Comparison of ENCODE assay signal across 21 cellular contexts in genomic region chr5:102722930-102723329, GRCh38. TPM values are rescaled to one million over a fixed set of nuclear protein-coding genes. Genes with fewer than 3 reads are reported as not detected.
DNase-seq lines count a peak whose midpoint lies in the region; ATAC-seq, FAIRE-seq and TF ChIP-seq lines count a peak whose summit lies in the region.
"Had no signal": no experiment of that assay in that cellular context is flagged by ENCODE, and none has a peak within 500 bp of the region (broad histone marks: within the 10 kb centered on the region; RNA-seq: fewer than 3 reads in every experiment).

No MANE protein-coding gene starts in this region.

- dilution Hi-C loops in endothelial cell of umbilical vein (cut with MboI; ENCODE audit: extremely low pct_ligation_motif_present, low sequenced_read_pairs), result no loop called here

- H3F3A ChIP-seq in PC-3 (ENCODE audit: low read length, unreplicated experiment), result peaks cover 4% of the 10 kb centered on the region

- no peaks in the 10 kb centered on the region for H3K27me3 ChIP-seq in PC-3 (ENCODE audit: low read length)
- no peaks in the 10 kb centered on the region for H3K27me3 ChIP-seq in endothelial cell of umbilical vein (ENCODE audit: control insufficient read depth in 2 of 2, insufficient read depth in 2 of 2, low read length in 2 of 2)
- H3K27me3 ChIP-seq in CD4-positive, alpha-beta memory T cell (ENCODE audit: insufficient read depth, low read length), result no peaks in the 10 kb centered on the region
- H3K27me3 ChIP-seq: heart right ventricle, thyroid gland had no signal

- TF ChIP-seq POLR2A in endothelial cell of umbilical vein (IDR thresholded peaks at IDR 0.05; ENCODE audit: low read depth, low read length), result no peak

- CTCF ChIA-PET in PC-3 (lab: Charles Lee), result no interaction called here
- CTCF ChIA-PET in endothelial cell of umbilical vein (lab: Charles Lee), result interaction anchor here (1.9 kb wide), 1 partner anchor 57 kb away, joined by 8 read pairs; no protein-coding TSS in a partner anchor
- CTCF ChIA-PET in CD4-positive, alpha-beta memory T cell (lab: Charles Lee; ENCODE audit: partially characterized antibody), result no interaction called here

- no peak overlapping the region for H3K27ac Mint-ChIP-seq in CD4-positive, alpha-beta memory T cell

- H3K9ac ChIP-seq in PC-3 (ENCODE audit: low read length) (no peak overlapping the region), endothelial cell of umbilical vein (replicated peaks; ENCODE audit: extremely low read depth, insufficient read depth, low read length) (no peak overlapping the region)

- TF ChIP-seq CTCF in PC-3 (conservative IDR thresholded peaks at IDR 0.05; ENCODE audit: low read depth, low read length), result no peak
- TF ChIP-seq CTCF in endothelial cell of umbilical vein (IDR thresholded peaks at IDR 0.05; ENCODE audit: extremely low read depth in 1 of 2, insufficient read depth in 1 of 2, low read depth in 1 of 2, low read length in 2 of 2), result no peak

- H4K20me1 ChIP-seq in PC-3 (ENCODE audit: low read length), result no peaks in the 10 kb centered on the region
- H4K20me1 ChIP-seq in endothelial cell of umbilical vein (replicated peaks; ENCODE audit: control insufficient read depth, extremely low read depth, insufficient read depth, low read length), result no peaks in the 10 kb centered on the region

- POLR2A ChIA-PET in PC-3 (lab: Charles Lee; ENCODE audit: unreplicated experiment) (no interaction called here), endothelial cell of umbilical vein (lab: Charles Lee) (no interaction called here)
- POLR2A ChIA-PET in CD4-positive, alpha-beta memory T cell (lab: Charles Lee; ENCODE audit: partially characterized antibody), result no interaction called here

- H3K4me3 Mint-ChIP-seq in CD4-positive, alpha-beta memory T cell, result no peak overlapping the region

- H3K4me1 ChIP-seq in PC-3 (ENCODE audit: insufficient read depth, low read length) (peaks cover 34% of the 10 kb centered on the region), endothelial cell of umbilical vein (ENCODE audit: control insufficient read depth, extremely low read depth, insufficient read depth, low read length) (peaks cover 26% of the 10 kb centered on the region)
- no peaks in the 10 kb centered on the region for H3K4me1 ChIP-seq in CD4-positive, alpha-beta memory T cell (ENCODE audit: insufficient read depth, low read length)
- H3K4me1 ChIP-seq: psoas muscle, thyroid gland had no signal

- H3K27ac ChIP-seq in PC-3 (ENCODE audit: low read length) (no peak overlapping the region), endothelial cell of umbilical vein (ENCODE audit: insufficient read depth, low read depth, low read length) (no peak overlapping the region)
- no peak overlapping the region for H3K27ac ChIP-seq in CD4-positive, alpha-beta memory T cell (ENCODE audit: low read depth, low read length)
- H3K27ac ChIP-seq: C4-2B, dorsolateral prefrontal cortex, heart right ventricle, psoas muscle, thyroid gland had no signal

- H3K36me3 Mint-ChIP-seq in CD4-positive, alpha-beta memory T cell, result peaks cover 0 to 3% of the 10 kb centered on the region in 2 donors

- DNase-seq in ELR (ENCODE audit: low read depth) (peak; percentile 87), PC-3 (peak; percentile 75), endothelial cell of umbilical vein (ENCODE audit: low read depth, low spot score) (no peak), renal cortical epithelial cell (ENCODE audit: low read depth) (peak; percentile 42), NCI-H748 (lab: John Stamatoyannopoulos, UW; ENCODE audit: unreplicated experiment) (no peak), DMS153 treated with DMSO at 0.1 percent for 48 hours (lab: John Stamatoyannopoulos, UW; ENCODE audit: unreplicated experiment) (no peak), amygdala (lab: John Stamatoyannopoulos, UW) (no peak)
- DNase-seq in CD4-positive, alpha-beta memory T cell, result no peak
- DNase-seq: activated CD4-positive, alpha-beta T cell treated with anti-CD3 and anti-CD28 coated beads, Interleukin-2, amount 50 U/mL, for 4 hours; activated naive CD4-positive, alpha-beta T cell treated with anti-CD3 and anti-CD28 coated beads, Interleukin-2, amount 50 U/mL, for 16 hours; activated T-cell treated with anti-CD3 and anti-CD28 coated beads, Interleukin-2, amount 50 U/mL, for 1 hour; dorsolateral prefrontal cortex; heart right ventricle; islet precursor cell; NCI-H2081 treated with DMSO at 0.1 percent for 48 hours; NCI-H69; psoas muscle; stimulated activated CD4-positive, alpha-beta T cell treated with anti-CD3 and anti-CD28 coated beads, Interleukin-12 subunit alpha, Interleukin-12 subunit beta, amount 100 ng/mL, for 4 hours; thyroid gland had no signal

- H3K79me2 ChIP-seq in PC-3 (ENCODE audit: low read length) (no peaks in the 10 kb centered on the region), endothelial cell of umbilical vein (ENCODE audit: control insufficient read depth, insufficient read depth, low read length) (no peaks in the 10 kb centered on the region)

- intact Hi-C loops in PC-3 (cut with micrococcal nuclease) (no loop called here), endothelial cell of umbilical vein (cut with micrococcal nuclease) (no loop called here)
- intact Hi-C loops in CD4-positive, alpha-beta memory T cell (cut with micrococcal nuclease), result no loop called here

- peaks cover 0 to 17% (median 4%) of the 10 kb centered on the region in 8 donors for H3K9me3 Mint-ChIP-seq in CD4-positive, alpha-beta memory T cell

- peak; percentile 23 for ATAC-seq in PC-3
- ATAC-seq: heart right ventricle, psoas muscle had no signal

- H3K4me2 ChIP-seq in PC-3 (ENCODE audit: low read length) (no peak overlapping the region), endothelial cell of umbilical vein (ENCODE audit: insufficient read depth, low read length) (no peak overlapping the region)

- no peaks in the 10 kb centered on the region for H3K4me1 Mint-ChIP-seq in CD4-positive, alpha-beta memory T cell

- no peak overlapping the region for H3K4me3 ChIP-seq in PC-3 (ENCODE audit: low read length)
- no peak overlapping the region for H3K4me3 ChIP-seq in endothelial cell of umbilical vein (replicated peaks in 1 of 3; ENCODE audit: insufficient read depth in 1 of 3, low read depth in 1 of 3, low read length in 3 of 3)
- H3K4me3 ChIP-seq in CD4-positive, alpha-beta memory T cell (ENCODE audit: low read length in 2 of 2), result no peak overlapping the region
- H3K4me3 ChIP-seq: dorsolateral prefrontal cortex, heart right ventricle, psoas muscle, thyroid gland had no signal

- H2AFZ ChIP-seq in PC-3 (ENCODE audit: low read length) (no peak overlapping the region), endothelial cell of umbilical vein (ENCODE audit: low read depth, low read length) (no peak overlapping the region)

- no TSS peak for BruUV-seq in PC-3 (replicated peaks; lab: Mats Ljungman, UMichigan)
- BruUV-seq in endothelial cell of umbilical vein (replicated peaks; lab: Mats Ljungman, UMichigan), result no TSS peak

- H3K9me2 ChIP-seq in PC-3 (replicated peaks; ENCODE audit: low read length), result no peaks in the 10 kb centered on the region

- H3K36me3 ChIP-seq in PC-3 (ENCODE audit: low read depth, low read length) (no peaks in the 10 kb centered on the region), endothelial cell of umbilical vein (ENCODE audit: control insufficient read depth in 2 of 2, extremely low read depth in 1 of 2, insufficient read depth in 2 of 2, low read length in 2 of 2) (no peaks in the 10 kb centered on the region)
- no peaks in the 10 kb centered on the region for H3K36me3 ChIP-seq in CD4-positive, alpha-beta memory T cell (ENCODE audit: insufficient read depth, low read length)
- H3K36me3 ChIP-seq: heart right ventricle, thyroid gland had no signal

- no peak for FAIRE-seq in endothelial cell of umbilical vein (lab: Jason Lieb, UNC)
- FAIRE-seq: bronchial epithelial cell had no signal

- peaks cover 9 to 15% of the 10 kb centered on the region in 2 donors for H3K27me3 Mint-ChIP-seq in CD4-positive, alpha-beta memory T cell

- H3K9me3 ChIP-seq in PC-3 (ENCODE audit: low read length), result no peaks in the 10 kb centered on the region
- no peaks in the 10 kb centered on the region for H3K9me3 ChIP-seq in endothelial cell of umbilical vein (replicated peaks; ENCODE audit: control insufficient read depth, insufficient read depth, low read length)
- H3K9me3 ChIP-seq in CD4-positive, alpha-beta memory T cell (ENCODE audit: control insufficient read depth in 1 of 2, low read length in 2 of 2), result no peaks in the 10 kb centered on the region
- H3K9me3 ChIP-seq: psoas muscle, thyroid gland had no signal

- H3K9me1 ChIP-seq in endothelial cell of umbilical vein (replicated peaks; ENCODE audit: control insufficient read depth, extremely low read depth, insufficient read depth, low read length), result no peaks in the 10 kb centered on the region

TF ChIP-seq in endothelial cell of umbilical vein, 7 proteins besides CTCF, POLR2A, EP300 and RAD21:
- TF ChIP-seq FOS (IDR thresholded peaks at IDR 0.05; ENCODE audit: borderline replicate concordance, insufficient read depth, low read length) (peak; percentile 21), POLR2AphosphoS5 (IDR thresholded peaks at IDR 0.05; ENCODE audit: insufficient read depth, low read depth, low read length) (no peak)

RNA-seq across cellular contexts. Expression of gene PAM, which starts 32.2 kb away (rescaled TPM):
- total RNA-seq in PC-3 (2014; rRNA removed), result 90.0 and 153 TPM in 2 replicates
- 165 and 176 TPM in 2 replicates for total RNA-seq in endothelial cell of umbilical vein
- 118 and 133 TPM in 2 replicates for polyA plus RNA-seq in endothelial cell of umbilical vein
- 106 and 121 TPM in 2 replicates for polyA plus RNA-seq in endothelial cell of umbilical vein (2011; cell fraction: cytosol; rRNA removed)
- 121 and 131 TPM in 2 replicates for polyA plus RNA-seq in endothelial cell of umbilical vein (2011; cell fraction: nucleus; rRNA removed)
- 152 and 163 TPM in 2 replicates for polyA plus RNA-seq in endothelial cell of umbilical vein (2012)
- polyA minus RNA-seq in endothelial cell of umbilical vein, result 193 and 283 TPM in 2 replicates
- polyA minus RNA-seq in endothelial cell of umbilical vein (2011; cell fraction: cytosol; rRNA and poly(A)+ RNA removed), result 22.8 TPM
- 192 and 200 TPM in 2 replicates for polyA minus RNA-seq in endothelial cell of umbilical vein (2011; cell fraction: nucleus; rRNA and poly(A)+ RNA removed)
- total RNA-seq in renal cortical epithelial cell, result 405 and 963 TPM in 2 replicates
- 10 to 100 TPM; 25.8 to 31.0 TPM for total RNA-seq in CD4-positive, alpha-beta memory T cell
- polyA plus RNA-seq in CD4-positive, alpha-beta memory T cell, result 10 to 100 TPM; 26.5 to 30.8 TPM

Comparison
In these comparisons a context has a peak if more than half of its experiments do, and no peak if none do; other contexts are left out.
1. DNase-seq: peak in ELR (single experiment), PC-3 (single experiment) and renal cortical epithelial cell (single experiment); none in endothelial cell of umbilical vein (single experiment), CD4-positive, alpha-beta memory T cell (0 of 5), NCI-H748 (single experiment), DMS153 treated with DMSO at 0.1 percent for 48 hours (single experiment) and amygdala (0 of 56).